9 cellular contexts compared by ENCODE assay signal in the genomic region with DNA sequence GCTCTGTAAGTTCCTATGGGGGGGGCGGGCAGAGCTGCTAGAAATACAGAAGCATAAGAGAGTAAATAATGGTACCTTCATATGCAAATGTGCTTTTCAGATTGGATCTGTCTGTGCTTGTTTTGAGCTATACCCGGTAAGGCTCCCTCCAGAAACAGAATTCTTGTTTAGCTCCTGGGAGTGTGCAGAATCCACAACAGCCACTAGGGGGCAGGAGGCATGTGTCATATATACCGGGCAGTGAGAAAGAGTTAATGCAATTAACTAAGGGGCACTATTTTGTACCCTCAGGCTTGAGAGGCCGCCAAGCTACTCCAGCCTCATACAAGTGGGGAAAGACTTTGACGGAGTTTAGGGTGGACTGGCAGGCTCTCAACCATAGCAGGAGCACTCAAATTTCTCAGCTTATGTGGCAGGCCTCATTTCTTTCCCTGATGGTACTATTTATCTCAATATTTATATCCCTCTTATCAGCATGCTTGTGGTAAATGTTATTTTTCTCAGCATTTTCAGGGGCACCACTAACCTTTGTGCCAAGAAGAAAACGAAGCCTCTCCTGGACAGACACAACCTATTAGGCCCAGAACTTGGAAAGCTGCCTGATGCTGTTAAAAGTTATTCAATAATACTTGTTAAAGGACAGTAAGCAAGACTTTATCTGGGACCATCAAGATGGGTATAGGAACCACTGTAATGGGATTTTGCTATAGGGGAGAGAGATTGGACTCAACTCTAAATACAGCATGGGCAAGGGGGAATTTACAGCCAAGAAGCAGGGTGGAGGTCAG. TPM values are rescaled to one million over a fixed set of nuclear protein-coding genes. Genes with fewer than 3 reads are reported as not detected.
DNase-seq lines count a peak whose midpoint lies in the region; ATAC-seq lines count a peak whose summit lies in the region.
"Had no signal": no experiment of that assay in that cellular context is flagged by ENCODE, and none has a peak within 500 bp of the region (broad histone marks: within the 10 kb centered on the region; RNA-seq: fewer than 3 reads in every experiment).

No MANE protein-coding gene starts in this region.

- H3K27me3 Mint-ChIP-seq in activated naive CD8-positive, alpha-beta T cell treated with anti-CD3 and anti-CD28 coated beads, Interleukin-2, amount 50 U/mL, for 24 hours: no peaks in the 10 kb centered on the region

- no peaks in the 10 kb centered on the region for H3K36me3 Mint-ChIP-seq in activated naive CD8-positive, alpha-beta T cell treated with anti-CD3 and anti-CD28 coated beads, Interleukin-2, amount 50 U/mL, for 24 hours (ENCODE audit: low read depth)

- no peak overlapping the region for H3K27ac Mint-ChIP-seq in activated naive CD8-positive, alpha-beta T cell treated with anti-CD3 and anti-CD28 coated beads, Interleukin-2, amount 50 U/mL, for 24 hours
- H3K27ac Mint-ChIP-seq: T-helper 1 cell treated with Interleukin-12 subunit alpha and Interleukin-12 subunit beta and Interleukin-4 antibody, amounts not matched to agents 30 μg/mL and 1 μg/mL, for 36 hours had no signal

- intact Hi-C loops in left cardiac atrium (cut with DNase I) (loop anchor here in 1 of 2 donors (5.0 to 10.0 kb wide), 2 partner anchors 51 to 158 kb away; a partner anchor contains a TSS), sciatic nerve (cut with DNase I) (no loop called here)

- peaks cover 7% of the 10 kb centered on the region for H3K4me1 Mint-ChIP-seq in activated naive CD8-positive, alpha-beta T cell treated with anti-CD3 and anti-CD28 coated beads, Interleukin-2, amount 50 U/mL, for 24 hours

- no peaks in the 10 kb centered on the region for H3K9me3 Mint-ChIP-seq in activated naive CD8-positive, alpha-beta T cell treated with anti-CD3 and anti-CD28 coated beads, Interleukin-2, amount 50 U/mL, for 24 hours
- H3K9me3 Mint-ChIP-seq: T-helper 1 cell treated with Interleukin-12 subunit alpha and Interleukin-12 subunit beta and Interleukin-4 antibody, amounts not matched to agents 30 μg/mL and 1 μg/mL, for 36 hours had no signal

- DNase-seq in COR-L47 (lab: John Stamatoyannopoulos, UW): peak; percentile 34
- DNase-seq in NAMALWA (ENCODE audit: low spot score): peak; percentile 83
- DNase-seq in SW480 (ENCODE audit: low spot score): peak; percentile 70
- DNase-seq in activated naive CD8-positive, alpha-beta T cell treated with anti-CD3 and anti-CD28 coated beads, Interleukin-2, amount 50 U/mL, for 24 hours: peak; percentile 78
- peak; percentile 79 for DNase-seq in left cardiac atrium
- peak; percentile 83 for DNase-seq in sciatic nerve (ENCODE audit: low spot score)
- DNase-seq in NCI-H187 treated with DMSO at 0.1 percent for 48 hours (lab: John Stamatoyannopoulos, UW): no peak

- peak; percentile 83 for ATAC-seq in GM21786 (IDR thresholded peaks at IDR 0.05; ENCODE audit: unreplicated experiment)
- peak; percentile 87 for ATAC-seq in activated naive CD8-positive, alpha-beta T cell treated with anti-CD3 and anti-CD28 coated beads, Interleukin-2, amount 50 U/mL, for 24 hours
- peak; percentile 89 to 90 for ATAC-seq in left cardiac atrium
- ATAC-seq in sciatic nerve: peak; percentile 87

- H3K4me3 Mint-ChIP-seq in activated naive CD8-positive, alpha-beta T cell treated with anti-CD3 and anti-CD28 coated beads, Interleukin-2, amount 50 U/mL, for 24 hours: no peak overlapping the region
- H3K4me3 Mint-ChIP-seq: T-helper 1 cell treated with Interleukin-12 subunit alpha and Interleukin-12 subunit beta and Interleukin-4 antibody, amounts not matched to agents 30 μg/mL and 1 μg/mL, for 36 hours had no signal

RNA-seq across cellular contexts. Expression of a gene that starts 10.7 kb away (rescaled TPM):
- 10 to 100 TPM; 14.4 to 19.8 TPM for total RNA-seq in left cardiac atrium
- 8.7 TPM for total RNA-seq in sciatic nerve

RNA-seq across cellular contexts. Expression of a gene that starts 16.9 kb away (rescaled TPM):
- total RNA-seq in left cardiac atrium (1,000 to 10,000 TPM; 1,163 to 1,195 TPM), sciatic nerve (589 TPM)

RNA-seq across cellular contexts. Expression of a gene that starts 51.4 kb away (rescaled TPM):
- total RNA-seq in left cardiac atrium (10 to 100 TPM; 14.3 to 21.1 TPM), sciatic nerve (26.3 TPM)
